Comparison of ENCODE assay signal across 23 cellular contexts in genomic region chr1:246805135-246805716, GRCh38.
"Had no signal": no experiment of that assay in that cellular context is flagged by ENCODE, and none has a peak within 500 bp of the region (broad histone marks: within the 10 kb centered on the region; RNA-seq: fewer than 3 reads in every experiment).

No MANE protein-coding gene starts in this region.

- H3K36me3 ChIP-seq: esophagus squamous epithelium, lower lobe of right lung, upper lobe of right lung had no signal

- H3K27me3 ChIP-seq: esophagus squamous epithelium, upper lobe of right lung had no signal

- H3K4me1 ChIP-seq: lower lobe of right lung, upper lobe of right lung had no signal

- H3K4me3 ChIP-seq: esophagus squamous epithelium, lower lobe of right lung, upper lobe of right lung had no signal

- DNase-seq: activated CD4-positive, alpha-beta T cell treated with anti-CD3 and anti-CD28 coated beads, Interleukin-2, amount 10 ng/mL, durations not matched to agents 24 days and 14 days; activated CD8-positive, alpha-beta T cell treated with anti-CD3 and anti-CD28 coated beads for 36 hours; activated effector memory CD4-positive, alpha-beta T cell treated with Interleukin-2 at 50 U/mL for 16 hours; activated naive CD4-positive, alpha-beta T cell treated with anti-CD3 and anti-CD28 coated beads, Interleukin-2, amount 10 ng/mL, durations not matched to agents 7 days and 5 days; activated naive CD8-positive, alpha-beta T cell treated with anti-CD3 and anti-CD28 coated beads, Interleukin-2, amount 50 U/mL, for 24 hours; activated T-cell treated with anti-CD3 and anti-CD28 coated beads, Interleukin-2, amount 50 U/mL, for 4 hours; anterior cingulate cortex; caudate nucleus; effector memory CD8-positive, alpha-beta T cell; esophagus squamous epithelium; foreskin fibroblast; left cardiac atrium; lower lobe of right lung; midbrain; nephron progenitor cell; occipital lobe; retina; stimulated activated CD4-positive, alpha-beta T cell treated with anti-CD3 and anti-CD28 coated beads, Interleukin-12 subunit alpha, Interleukin-12 subunit beta, amount 100 ng/mL, for 4 hours; stimulated activated CD4-positive, alpha-beta T cell treated with anti-CD3 and anti-CD28 coated beads, Interleukin-1b, Interleukin-23, amount 100 ng/mL, for 48 hours; stimulated activated CD8-positive, alpha-beta memory T cell treated with anti-CD3 and anti-CD28 coated beads, Interleukin-4, amount 100 ng/mL, for 48 hours; stimulated activated naive CD4-positive, alpha-beta T cell; T1000; upper lobe of right lung had no signal

- H3K9me3 ChIP-seq: esophagus squamous epithelium, lower lobe of right lung, upper lobe of right lung had no signal

- H3K27ac ChIP-seq: esophagus squamous epithelium, lower lobe of right lung, upper lobe of right lung had no signal
